ENCODE assay signal across 15 cellular contexts in the genomic region with DNA sequence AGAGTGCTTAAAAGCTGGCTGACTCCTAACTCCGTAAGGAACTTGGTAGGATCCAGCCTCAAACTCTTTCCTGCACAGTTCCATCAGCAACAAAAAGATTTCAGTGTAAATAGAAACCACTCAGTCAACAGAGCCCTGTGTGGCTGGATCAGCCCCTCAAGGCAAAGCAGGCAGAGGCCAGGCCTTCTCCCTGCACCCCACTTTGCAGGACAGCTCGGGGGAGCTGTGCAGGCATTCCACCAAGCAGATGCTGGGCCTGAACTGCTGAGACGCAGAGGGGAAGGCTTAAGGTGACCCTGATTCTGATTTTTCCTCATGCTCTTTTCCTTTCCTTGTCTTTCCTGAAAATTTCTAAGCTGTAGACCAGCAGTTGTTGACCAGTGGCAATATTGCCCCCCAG.
"Had no signal": no experiment of that assay in that cellular context is flagged by ENCODE, and none has a peak within 500 bp of the region (broad histone marks: within the 10 kb centered on the region; RNA-seq: fewer than 3 reads in every experiment).

No MANE protein-coding gene starts in this region.

- H3K4me3 Mint-ChIP-seq: activated naive CD4-positive, alpha-beta T cell treated with anti-CD3 and anti-CD28 coated beads, Interleukin-2, amount 50 U/mL, for 24 hours; endodermal cell; nephron progenitor cell had no signal

- H3K9me3 Mint-ChIP-seq: activated naive CD4-positive, alpha-beta T cell treated with anti-CD3 and anti-CD28 coated beads, Interleukin-2, amount 50 U/mL, for 24 hours; activated T-helper 2 cell treated with anti-CD3 and anti-CD28 coated beads, Interferon-gamma antibody, Interleukin-2, Interleukin-4, amounts not matched to agents 10 μg/mL and 5 μg/mL and 100 μg/mL, durations not matched to agents 14 hours and 24 hours and 36 hours had no signal

- H3K36me3 ChIP-seq: brain microvascular endothelial cell, ovary had no signal

- H3K27me3 ChIP-seq: brain microvascular endothelial cell, ovary, upper lobe of left lung had no signal

- H3K27me3 Mint-ChIP-seq: activated naive CD4-positive, alpha-beta T cell treated with anti-CD3 and anti-CD28 coated beads, Interleukin-2, amount 50 U/mL, for 24 hours had no signal

- H3K4me3 ChIP-seq: ovary, skin epidermis, upper lobe of left lung had no signal

- H3K27ac ChIP-seq: brain microvascular endothelial cell, ovary, upper lobe of left lung had no signal

- H3K27ac Mint-ChIP-seq: activated naive CD4-positive, alpha-beta T cell treated with anti-CD3 and anti-CD28 coated beads, Interleukin-2, amount 50 U/mL, for 24 hours; endodermal cell; nephron progenitor cell had no signal

- DNase-seq: activated CD4-positive, CD25-positive, alpha-beta regulatory T cell treated with anti-CD3 and anti-CD28 coated beads, Interleukin-2, amount 50 U/mL, for 72 hours; brain microvascular endothelial cell; dermis blood vessel endothelial cell; endodermal cell; glutamatergic neuron; left colon; mammary epithelial cell; nephron progenitor cell; ovary; SIG-M5; substantia nigra; upper lobe of left lung had no signal

- ATAC-seq: left colon had no signal

- H3K9me3 ChIP-seq: ovary, upper lobe of left lung had no signal
